ENCODE assay signal across 16 cellular contexts in genomic region chr15:70083423-70083822, GRCh38. TPM values are rescaled to one million over a fixed set of nuclear protein-coding genes. Genes with fewer than 3 reads are reported as not detected.
DNase-seq lines count a peak whose midpoint lies in the region; ATAC-seq and TF ChIP-seq lines count a peak whose summit lies in the region.
"Had no signal": no experiment of that assay in that cellular context is flagged by ENCODE, and none has a peak within 500 bp of the region (broad histone marks: within the 10 kb centered on the region; RNA-seq: fewer than 3 reads in every experiment).

No MANE protein-coding gene starts in this region.

- no peaks in the 10 kb centered on the region for H3K9me3 ChIP-seq in neuronal stem cell (replicated peaks in 1 of 2; ENCODE audit: control insufficient read depth in 2 of 2, insufficient read depth in 1 of 2, low read depth in 1 of 2, low read length in 2 of 2)
- H3K9me3 ChIP-seq: adrenal gland, lower lobe of right lung, suprapubic skin had no signal

- peak overlapping the region; percentile 71 for H3K27ac Mint-ChIP-seq in activated T-cell treated with anti-CD3 and anti-CD28 coated beads, Interleukin-2, amount 50 U/mL, for 24 hours
- peak overlapping the region in 4 of 5 experiments; percentile 25 to 87 (median 72) for H3K27ac Mint-ChIP-seq in brain

- H3K18ac ChIP-seq in neuronal stem cell (ENCODE audit: low read length) = no peak overlapping the region

- in situ Hi-C loops in ACHN (cut with HindIII; ENCODE audit: low pct_ligation_motif_present, low pct_unique_long_range_greater_than_20kb, low sequenced_read_pairs) = no loop called here

- peaks cover 39 to 58% of the 10 kb centered on the region in 2 donors for H3K4me1 ChIP-seq in neuronal stem cell (ENCODE audit: control insufficient read depth in 2 of 2, insufficient read depth in 1 of 2, low read depth in 1 of 2, low read length in 2 of 2)

- no peak overlapping the region for H2BK5ac ChIP-seq in neuronal stem cell (ENCODE audit: low read length)

- no peak overlapping the region for H2AFZ ChIP-seq in neuronal stem cell (ENCODE audit: low read length)

- H2BK15ac ChIP-seq in neuronal stem cell (ENCODE audit: low read length) = no peak overlapping the region

- no peak for DNase-seq in activated T-cell treated with anti-CD3 and anti-CD28 coated beads, Interleukin-2, amount 50 U/mL, for 24 hours
- DNase-seq in activated T-cell treated with anti-CD3 and anti-CD28 coated beads, Interleukin-2, amount 50 U/mL, for 48 hours = no peak
- DNase-seq in NCI-H1048 (lab: John Stamatoyannopoulos, UW) (peak; percentile 35), neuronal stem cell (ENCODE audit: low spot score) (peak; percentile 91), ACHN (no peak)
- DNase-seq: activated CD4-positive, CD25-positive, alpha-beta regulatory T cell; adrenal gland; cerebellar nuclear complex; lower lobe of right lung; naive thymus-derived CD4-positive, alpha-beta T cell; NCI-H146; retina had no signal

- WGBS in neuronal stem cell (ENCODE audit: extremely low coverage in 2 of 2, insufficient read length in 2 of 2, insufficient replicate concordance in 1 of 2), 2 donors = no CpG with 5 or more reads among the region's 1 CpG

- H3K9ac ChIP-seq in neuronal stem cell (ENCODE audit: low read depth, low read length, poor library complexity) = no peak overlapping the region

- no peak overlapping the region for H2BK12ac ChIP-seq in neuronal stem cell (ENCODE audit: low read length)

- peaks cover 96% of the 10 kb centered on the region for H3K36me3 Mint-ChIP-seq in activated T-cell treated with anti-CD3 and anti-CD28 coated beads, Interleukin-2, amount 50 U/mL, for 24 hours (ENCODE audit: low read depth)
- peaks cover 84% of the 10 kb centered on the region for H3K36me3 Mint-ChIP-seq in brain

- no peak overlapping the region for H2AK5ac ChIP-seq in neuronal stem cell (ENCODE audit: low read depth, low read length)

- no peaks in the 10 kb centered on the region for H3K27me3 Mint-ChIP-seq in activated T-cell treated with anti-CD3 and anti-CD28 coated beads, Interleukin-2, amount 50 U/mL, for 24 hours
- H3K27me3 Mint-ChIP-seq in brain = peaks cover 9% of the 10 kb centered on the region
- H3K27me3 Mint-ChIP-seq: naive thymus-derived CD4-positive, alpha-beta T cell had no signal

- TF ChIP-seq CTCF in brain (conservative IDR thresholded peaks at IDR 0.05) = no peak

- no peak overlapping the region for H4K8ac ChIP-seq in neuronal stem cell (ENCODE audit: low read depth, low read length)

- H3K36me3 ChIP-seq in neuronal stem cell (replicated peaks in 1 of 2; ENCODE audit: control insufficient read depth in 2 of 2, insufficient read depth in 2 of 2, low read length in 2 of 2) = peaks cover 5 to 78% of the 10 kb centered on the region in 2 donors

- no peak overlapping the region for H3K4me3 Mint-ChIP-seq in activated T-cell treated with anti-CD3 and anti-CD28 coated beads, Interleukin-2, amount 50 U/mL, for 24 hours
- H3K4me3 Mint-ChIP-seq in brain = peak overlapping the region in 4 of 5 experiments; percentile 23 to 54 (median 52)

- H3K14ac ChIP-seq in neuronal stem cell (ENCODE audit: low read length) = no peak overlapping the region

- H3K9me3 Mint-ChIP-seq in activated T-cell treated with anti-CD3 and anti-CD28 coated beads, Interleukin-2, amount 50 U/mL, for 24 hours = no peaks in the 10 kb centered on the region
- no peaks in the 10 kb centered on the region for H3K9me3 Mint-ChIP-seq in brain
- H3K9me3 Mint-ChIP-seq: naive thymus-derived CD4-positive, alpha-beta T cell had no signal

- H3K27ac ChIP-seq in neuronal stem cell (replicated peaks; ENCODE audit: low read length) = peak overlapping the region; percentile 50
- H3K27ac ChIP-seq: adrenal gland, lower lobe of right lung, suprapubic skin had no signal

- H3K4me1 Mint-ChIP-seq in activated T-cell treated with anti-CD3 and anti-CD28 coated beads, Interleukin-2, amount 50 U/mL, for 24 hours (ENCODE audit: low read depth) = peaks cover 81% of the 10 kb centered on the region
- H3K4me1 Mint-ChIP-seq in brain = peaks cover 95% of the 10 kb centered on the region

- no peak for ATAC-seq in HG02885 (IDR thresholded peaks at IDR 0.05; ENCODE audit: poor library complexity, unreplicated experiment)
- ATAC-seq in GM18873 (IDR thresholded peaks at IDR 0.05; ENCODE audit: low FRiP score, unreplicated experiment) = no peak
- ATAC-seq: lower lobe of right lung; naive thymus-derived CD4-positive, alpha-beta T cell had no signal

- no peak overlapping the region for H4K91ac ChIP-seq in neuronal stem cell (ENCODE audit: low read depth, low read length, poor library complexity)

- H3K4me3 ChIP-seq in neuronal stem cell (ENCODE audit: low read length in 2 of 2) = no peak overlapping the region
- H3K4me3 ChIP-seq: adrenal gland, lower lobe of right lung, suprapubic skin had no signal

- H3K23ac ChIP-seq in neuronal stem cell (ENCODE audit: low read depth, low read length, poor library complexity) = no peak overlapping the region

- H2BK120ac ChIP-seq in neuronal stem cell (ENCODE audit: low read depth, low read length) = no peak overlapping the region

- H3K27me3 ChIP-seq in neuronal stem cell (ENCODE audit: control insufficient read depth in 3 of 3, insufficient read depth in 3 of 3, low read depth in 1 of 3, low read length in 3 of 3) = no peaks in the 10 kb centered on the region
- H3K27me3 ChIP-seq: adrenal gland, suprapubic skin had no signal

- H3K79me1 ChIP-seq in neuronal stem cell (ENCODE audit: low read depth, low read length) = peaks cover 6% of the 10 kb centered on the region

- no peak overlapping the region for H3K4ac ChIP-seq in neuronal stem cell (ENCODE audit: low read length)

- peak overlapping the region; percentile 34 for H3K4me2 ChIP-seq in neuronal stem cell (ENCODE audit: insufficient read depth, low read length, poor library complexity, severe bottlenecking)

RNA-seq across cellular contexts. Expression of gene TLE3, which starts 14.3 kb away (rescaled TPM):
- polyA plus RNA-seq in brain (ENCODE audit: insufficient read depth, low read depth, low replicate concordance) = 15.7 TPM
- 27.4 TPM for polyA plus RNA-seq in neuronal stem cell (2013, experiment 1 of 2)
- 29.0 TPM for polyA plus RNA-seq in neuronal stem cell (2013, experiment 2 of 2)

Comparison
In these comparisons a context has a peak if more than half of its experiments do, and no peak if none do; other contexts are left out.
1. DNase-seq: peak in NCI-H1048 (single experiment) and neuronal stem cell (single experiment); none in activated T-cell treated with anti-CD3 and anti-CD28 coated beads, Interleukin-2, amount 50 U/mL, for 24 hours (single experiment), activated T-cell treated with anti-CD3 and anti-CD28 coated beads, Interleukin-2, amount 50 U/mL, for 48 hours (0 of 2) and ACHN (single experiment).